Comparison of ENCODE assay signal across 8 cellular contexts in genomic region chrX:70432936-70433847, GRCh38. TPM values are rescaled to one million over a fixed set of nuclear protein-coding genes. Genes with fewer than 3 reads are reported as not detected.
A peak's percentile ranks its signal among the peaks of the same experiment; 100 is the strongest.
DNase-seq lines count a peak whose midpoint lies in the region; ATAC-seq, FAIRE-seq and TF ChIP-seq lines count a peak whose summit lies in the region.

No MANE protein-coding gene starts in this region.

- H3K4me1 Mint-ChIP-seq in activated T-helper 1 cell treated with anti-CD3 and anti-CD28 coated beads, Interleukin-12 subunit alpha, Interleukin-12 subunit beta, Interleukin-2, Interleukin-4 antibody, amounts not matched to agents 30 ng/mL and 10 ng/mL and 1 ng/mL, durations not matched to agents 14 hours and 24 hours and 36 hours (ENCODE audit: low read depth), result peaks cover 15% of the 10 kb centered on the region
- H3K4me1 Mint-ChIP-seq in type B pancreatic cell (ENCODE audit: unreplicated experiment), result no peaks in the 10 kb centered on the region

- peaks cover 8% of the 10 kb centered on the region for H3K27me3 Mint-ChIP-seq in activated T-helper 1 cell treated with anti-CD3 and anti-CD28 coated beads, Interleukin-12 subunit alpha, Interleukin-12 subunit beta, Interleukin-2, Interleukin-4 antibody, amounts not matched to agents 30 ng/mL and 10 ng/mL and 1 ng/mL, durations not matched to agents 14 hours and 24 hours and 36 hours (ENCODE audit: insufficient read depth)
- peaks cover 18% of the 10 kb centered on the region for H3K27me3 Mint-ChIP-seq in type B pancreatic cell

- H3K4me3 ChIP-seq in cardiac muscle cell (peak overlapping the region; percentile 61), keratinocyte (ENCODE audit: control insufficient read depth in 2 of 3, extremely low read depth in 1 of 3, insufficient read depth in 2 of 3, low read depth in 1 of 3, low read length in 3 of 3) (peak overlapping the region; percentile 40 to 83 (median 48)), aorta (ENCODE audit: low read length in 2 of 2) (no peak overlapping the region)

- no peaks in the 10 kb centered on the region for H3K36me3 Mint-ChIP-seq in activated T-helper 1 cell treated with anti-CD3 and anti-CD28 coated beads, Interleukin-12 subunit alpha, Interleukin-12 subunit beta, Interleukin-2, Interleukin-4 antibody, amounts not matched to agents 30 ng/mL and 10 ng/mL and 1 ng/mL, durations not matched to agents 14 hours and 24 hours and 36 hours (ENCODE audit: low read depth)
- no peaks in the 10 kb centered on the region for H3K36me3 Mint-ChIP-seq in type B pancreatic cell

- TF ChIP-seq CTCF in cardiac muscle cell (IDR thresholded peaks at IDR 0.05; ENCODE audit: low read depth, low read length) (no peak), keratinocyte (optimal IDR thresholded peaks at IDR 0.05 in 1 of 3, IDR thresholded peaks at IDR 0.05 in 1 of 3, conservative IDR thresholded peaks at IDR 0.05 in 1 of 3; ENCODE audit: extremely low read depth in 1 of 3, insufficient read depth in 2 of 3, low read length in 3 of 3) (no peak), type B pancreatic cell (conservative IDR thresholded peaks at IDR 0.05) (no peak)

- H3K79me2 ChIP-seq in keratinocyte (ENCODE audit: control insufficient read depth, insufficient read depth, low read length), result no peaks in the 10 kb centered on the region

- no peaks in the 10 kb centered on the region for H4K20me1 ChIP-seq in keratinocyte (ENCODE audit: control insufficient read depth, extremely low read depth, insufficient read depth, low read length)

- no peaks in the 10 kb centered on the region for H3K9me3 Mint-ChIP-seq in activated T-helper 1 cell treated with anti-CD3 and anti-CD28 coated beads, Interleukin-12 subunit alpha, Interleukin-12 subunit beta, Interleukin-2, Interleukin-4 antibody, amounts not matched to agents 30 ng/mL and 10 ng/mL and 1 ng/mL, durations not matched to agents 14 hours and 24 hours and 36 hours
- H3K9me3 Mint-ChIP-seq in type B pancreatic cell, result no peaks in the 10 kb centered on the region

- H3K4me2 ChIP-seq in keratinocyte (ENCODE audit: control insufficient read depth, extremely low read depth, insufficient read depth, low read depth, low read length), result peak overlapping the region; percentile 76

- peak overlapping the region; percentile 91 for H3K4me3 Mint-ChIP-seq in activated T-helper 1 cell treated with anti-CD3 and anti-CD28 coated beads, Interleukin-12 subunit alpha, Interleukin-12 subunit beta, Interleukin-2, Interleukin-4 antibody, amounts not matched to agents 30 ng/mL and 10 ng/mL and 1 ng/mL, durations not matched to agents 14 hours and 24 hours and 36 hours
- peak overlapping the region; percentile 95 for H3K4me3 Mint-ChIP-seq in type B pancreatic cell

- H3K4me1 ChIP-seq in cardiac muscle cell (ENCODE audit: low read depth), result peaks cover 5% of the 10 kb centered on the region
- H3K4me1 ChIP-seq in keratinocyte (ENCODE audit: control insufficient read depth, extremely low read depth, insufficient read depth, low read length), result peaks cover 17% of the 10 kb centered on the region
- no peaks in the 10 kb centered on the region for H3K4me1 ChIP-seq in aorta (ENCODE audit: control insufficient read depth in 1 of 2, insufficient read depth in 2 of 2, low read length in 2 of 2)

- H3K27me3 ChIP-seq in cardiac muscle cell (no peaks in the 10 kb centered on the region), keratinocyte (ENCODE audit: control insufficient read depth, extremely low read depth, insufficient read depth, low read length) (no peaks in the 10 kb centered on the region), aorta (ENCODE audit: control insufficient read depth in 1 of 2, insufficient read depth in 2 of 2, low read length in 1 of 2) (no peaks in the 10 kb centered on the region)

- H2AFZ ChIP-seq in keratinocyte (ENCODE audit: control insufficient read depth, low read length), result peak overlapping the region; percentile 81

- no peaks in the 10 kb centered on the region for H3K9me1 ChIP-seq in keratinocyte (ENCODE audit: control insufficient read depth, extremely low read depth, insufficient read depth, low read length)

- no peak for FAIRE-seq in keratinocyte (lab: Jason Lieb, UNC)

- 63 to 71% methylated on average over 15 of the region's 15 CpGs for WGBS in aorta, 2 donors

- ATAC-seq in aorta (ENCODE audit: low FRiP score), result no peak

- no peak overlapping the region for H3K27ac ChIP-seq in cardiac muscle cell
- H3K27ac ChIP-seq in keratinocyte (ENCODE audit: control insufficient read depth, insufficient read depth, low read length), result peak overlapping the region; percentile 25
- H3K27ac ChIP-seq in aorta (ENCODE audit: low read depth in 1 of 2, low read length in 2 of 2), result no peak overlapping the region

- peak overlapping the region; percentile 69 for H3K9ac ChIP-seq in keratinocyte (ENCODE audit: control insufficient read depth, extremely low read depth, insufficient read depth, low read length)

- H3K9me3 ChIP-seq in cardiac muscle cell (ENCODE audit: low read depth) (no peaks in the 10 kb centered on the region), keratinocyte (ENCODE audit: control insufficient read depth, low read depth, low read length) (peaks cover 1% of the 10 kb centered on the region), aorta (ENCODE audit: control insufficient read depth, low read length) (no peaks in the 10 kb centered on the region)

- H3K36me3 ChIP-seq in cardiac muscle cell (no peaks in the 10 kb centered on the region), keratinocyte (ENCODE audit: control insufficient read depth in 2 of 2, extremely low read depth in 1 of 2, insufficient read depth in 2 of 2, low read length in 2 of 2) (no peaks in the 10 kb centered on the region), aorta (ENCODE audit: control insufficient read depth in 1 of 2, insufficient read depth in 2 of 2, low read length in 1 of 2) (no peaks in the 10 kb centered on the region)

- intact Hi-C loops in cardiac septum (cut with DNase I) (no loop called here), aorta (cut with DNase I) (loop anchor here in 1 of 2 donors (5.0 kb wide), 1 partner anchor 146 kb away; the partner anchor contains the start of gene PDZD11)
- intact Hi-C loops in activated T-helper 1 cell treated with anti-CD3 and anti-CD28 coated beads, Interleukin-12 subunit alpha, Interleukin-12 subunit beta, Interleukin-2, Interleukin-4 antibody, amounts not matched to agents 30 ng/mL and 10 ng/mL and 1 ng/mL, durations not matched to agents 14 hours and 24 hours and 36 hours (cut with micrococcal nuclease), result no loop called here

- DNase-seq in cardiac muscle cell (ENCODE audit: low read depth in 1 of 2, low spot score in 1 of 2) (no peak), cardiac septum (ENCODE audit: low spot score) (no peak), keratinocyte (ENCODE audit: low read depth, low spot score) (no peak), type B pancreatic cell (ENCODE audit: extremely low spot score, unreplicated experiment) (no peak), aorta (no peak), NCI-H2029 treated with DMSO at 0.1 percent for 48 hours (lab: John Stamatoyannopoulos, UW) (no peak)
- DNase-seq in activated T-helper 1 cell treated with anti-CD3 and anti-CD28 coated beads, Interleukin-12 subunit alpha, Interleukin-12 subunit beta, Interleukin-2, Interleukin-4 antibody, amounts not matched to agents 30 ng/mL and 10 ng/mL and 1 ng/mL, durations not matched to agents 14 hours and 24 hours and 36 hours (ENCODE audit: low spot score), result no peak
- DNase-seq in effector CD8-positive, alpha-beta T cell (lab: John Stamatoyannopoulos, UW), result no peak

- dilution Hi-C loops in keratinocyte (cut with MboI; ENCODE audit: extremely low pct_ligation_motif_present, low sequenced_read_pairs), result no loop called here

- H3K27ac Mint-ChIP-seq in activated T-helper 1 cell treated with anti-CD3 and anti-CD28 coated beads, Interleukin-12 subunit alpha, Interleukin-12 subunit beta, Interleukin-2, Interleukin-4 antibody, amounts not matched to agents 30 ng/mL and 10 ng/mL and 1 ng/mL, durations not matched to agents 14 hours and 24 hours and 36 hours, result peak overlapping the region; percentile 49
- peak overlapping the region; percentile 92 for H3K27ac Mint-ChIP-seq in type B pancreatic cell

RNA-seq across cellular contexts. Expression of gene GDPD2, which starts 10.1 kb away (rescaled TPM):
- total RNA-seq in cardiac muscle cell, result not detected in 2 replicates
- not detected in 2 replicates for polyA plus RNA-seq in cardiac muscle cell
- total RNA-seq in cardiac septum, result not detected
- 0.10 TPM in 1 of 2 replicates, not detected in the other for total RNA-seq in activated T-helper 1 cell treated with anti-CD3 and anti-CD28 coated beads, Interleukin-12 subunit alpha, Interleukin-12 subunit beta, Interleukin-2, Interleukin-4 antibody, amounts not matched to agents 30 ng/mL and 10 ng/mL and 1 ng/mL, durations not matched to agents 14 hours and 24 hours and 36 hours
- 4.4 to 22.1 TPM (median 7.2 TPM) in 3 replicates for polyA plus RNA-seq in keratinocyte
- 8.2 TPM for polyA plus RNA-seq in keratinocyte (2011; ENCODE audit: low read depth)
- 6.3 and 8.3 TPM in 2 replicates for polyA plus RNA-seq in keratinocyte (2011; cell fraction: cytosol; rRNA removed)
- polyA plus RNA-seq in keratinocyte (2011; cell fraction: nucleus; rRNA removed), result 33.4 and 52.7 TPM in 2 replicates
- polyA plus RNA-seq in keratinocyte (2012; ENCODE audit: low replicate concordance), result 3.0 and 15.0 TPM in 2 replicates
- polyA minus RNA-seq in keratinocyte, result 5.1 to 30.3 TPM (median 8.7 TPM) in 3 replicates
- polyA minus RNA-seq in keratinocyte (2011; cell fraction: cytosol; rRNA and poly(A)+ RNA removed), result 8.4 TPM
- 13.8 and 22.4 TPM in 2 replicates for polyA minus RNA-seq in keratinocyte (2011; cell fraction: nucleus; rRNA and poly(A)+ RNA removed)
- 2.0 and 4.0 TPM in 2 replicates for total RNA-seq in type B pancreatic cell (ENCODE audit: low replicate concordance)
- total RNA-seq in aorta, result not detected
- polyA plus RNA-seq in aorta, result 1 to 10 TPM in 1 of 2 donors, not detected in 1; 1.0 TPM

RNA-seq across cellular contexts. Expression of gene DLG3, which starts 11.4 kb away (rescaled TPM):
- total RNA-seq in cardiac muscle cell (34.1 and 50.1 TPM in 2 replicates), cardiac septum (10.9 TPM), type B pancreatic cell (ENCODE audit: low replicate concordance) (41.8 and 44.9 TPM in 2 replicates), aorta (10 to 100 TPM; 22.4 to 22.8 TPM)
- polyA plus RNA-seq in cardiac muscle cell (27.1 and 28.8 TPM in 2 replicates), keratinocyte (5.9 to 10.1 TPM (median 8.7 TPM) in 3 replicates), aorta (10 to 100 TPM; 16.1 to 17.2 TPM)
- total RNA-seq in activated T-helper 1 cell treated with anti-CD3 and anti-CD28 coated beads, Interleukin-12 subunit alpha, Interleukin-12 subunit beta, Interleukin-2, Interleukin-4 antibody, amounts not matched to agents 30 ng/mL and 10 ng/mL and 1 ng/mL, durations not matched to agents 14 hours and 24 hours and 36 hours, result 41.5 and 43.5 TPM in 2 replicates
- polyA plus RNA-seq in keratinocyte (2011; ENCODE audit: low read depth), result 11.7 TPM
- 5.4 and 8.1 TPM in 2 replicates for polyA plus RNA-seq in keratinocyte (2011; cell fraction: cytosol; rRNA removed)
- polyA plus RNA-seq in keratinocyte (2011; cell fraction: nucleus; rRNA removed), result 6.2 and 6.8 TPM in 2 replicates
- 5.0 and 6.5 TPM in 2 replicates for polyA plus RNA-seq in keratinocyte (2012; ENCODE audit: low replicate concordance)
- polyA minus RNA-seq in keratinocyte, result 5.0 to 11.3 TPM (median 5.9 TPM) in 3 replicates
- polyA minus RNA-seq in keratinocyte (2011; cell fraction: cytosol; rRNA and poly(A)+ RNA removed), result 1.3 TPM
- polyA minus RNA-seq in keratinocyte (2011; cell fraction: nucleus; rRNA and poly(A)+ RNA removed), result 1.6 and 6.4 TPM in 2 replicates

Comparison
In these comparisons a context has a peak if more than half of its experiments do, and no peak if none do; other contexts are left out.
1. H3K4me3 ChIP-seq: peak in cardiac muscle cell (single experiment) and keratinocyte (3 of 3); none in aorta (0 of 2).